In the genomic region with DNA sequence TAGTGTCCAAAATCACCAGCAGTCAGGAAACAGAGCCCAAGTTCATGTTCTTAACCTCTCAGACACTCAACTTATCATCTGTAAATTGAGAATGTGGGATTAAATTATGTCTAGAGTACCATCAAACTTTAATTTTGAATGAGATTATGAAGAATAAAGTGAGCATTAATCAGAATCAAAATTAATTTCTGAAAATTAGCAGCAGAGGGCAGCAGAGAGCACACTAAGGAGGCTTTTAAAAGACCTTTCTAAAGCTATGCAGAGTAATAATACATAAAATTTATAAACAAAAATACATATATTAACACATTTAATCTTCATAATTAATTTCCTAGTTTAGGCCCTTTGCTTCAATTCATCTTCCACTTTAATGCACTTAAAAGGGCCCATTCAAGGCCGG, we compare ENCODE assay signal across 9 cellular contexts. TPM values are rescaled to one million over a fixed set of nuclear protein-coding genes. Genes with fewer than 3 reads are reported as not detected.
DNase-seq lines count a peak whose midpoint lies in the region; ATAC-seq, FAIRE-seq and TF ChIP-seq lines count a peak whose summit lies in the region.
"Had no signal": no experiment of that assay in that cellular context is flagged by ENCODE, and none has a peak within 500 bp of the region (broad histone marks: within the 10 kb centered on the region; RNA-seq: fewer than 3 reads in every experiment).

No MANE protein-coding gene starts in this region.

- no peak for TF ChIP-seq POLR2A in GM12878 (IDR thresholded peaks at IDR 0.05; ENCODE audit: low read depth, low read length)

- TF ChIP-seq CTCF in HFF-Myc (IDR thresholded peaks at IDR 0.05; ENCODE audit: low read depth, low read length, missing control alignments) (peak; percentile 19), GM12878 (IDR thresholded peaks at IDR 0.05 in 2 of 3, conservative IDR thresholded peaks at IDR 0.05 in 1 of 3; ENCODE audit: control insufficient read depth in 2 of 3, extremely low read depth in 1 of 3, insufficient read depth in 1 of 3, low read depth in 3 of 3, low read length in 3 of 3) (peak; percentile 33 to 57 (median 44); a peak in 5 of 6 replicates), lung (IDR thresholded peaks at IDR 0.05; ENCODE audit: control extremely low read depth, extremely low read depth) (peak; percentile 38)

- intact Hi-C loops in GM12878 (cut with micrococcal nuclease; ENCODE audit: unreplicated experiment), result loop anchor here (1.0 to 10.0 kb wide), 3 partner anchors 48 to 664 kb away; no protein-coding TSS in a partner anchor

- SMC1A ChIA-PET in GM12878 (lab: Charles Lee; ENCODE audit: uncharacterized antibody, unreplicated experiment), result interaction anchor here (0.8 to 7.4 kb wide), 18 partner anchors 8 to 294 kb away, joined by 3 to 208 read pairs (median 4); a partner anchor contains a TSS

- H3K36me3 ChIP-seq in BLaER1 treated with 17β-estradiol and CSF1 and Interleukin-3, amounts not matched to agents 10 nM and 100 nM, result peaks cover 72 to 100% (median 94%) of the 10 kb centered on the region in 11 experiments
- H3K36me3 ChIP-seq in GM12878 (ENCODE audit: control insufficient read depth in 2 of 2, insufficient read depth in 2 of 2, low read length in 1 of 2) (peaks cover 4 to 12% of the 10 kb centered on the region in 2 experiments; a peak in 3 of 4 replicates), lung (ENCODE audit: control insufficient read depth in 2 of 2, insufficient read depth in 2 of 2, low read length in 2 of 2) (no peaks in the 10 kb centered on the region)

- H3K9me3 ChIP-seq in BLaER1 treated with 17β-estradiol and CSF1 and Interleukin-3, amounts not matched to agents 10 nM and 100 nM (replicated peaks in 1 of 11), result no peaks in the 10 kb centered on the region; a peak in 3 of 22 replicates
- H3K9me3 ChIP-seq in GM12878 (replicated peaks; ENCODE audit: control insufficient read depth, insufficient read depth, low read length), result no peaks in the 10 kb centered on the region; the same call in 1 of the 3 replicates
- peaks cover 0 to 3% of the 10 kb centered on the region in 2 donors for H3K9me3 ChIP-seq in lung (ENCODE audit: control insufficient read depth in 2 of 2, insufficient read depth in 1 of 2, low read length in 1 of 2)

- H2AFZ ChIP-seq in GM12878 (ENCODE audit: control insufficient read depth, low read depth, low read length), result no peak overlapping the region

- 100% methylated on average over 1 of the region's 1 CpG for WGBS in GM12878 (ENCODE audit: insufficient coverage, insufficient replicate concordance, low lambda C conversion rate, missing lambda C conversion rate)
- WGBS in lung, 2 donors, result 69 to 74% methylated on average over 1 of the region's 1 CpG

- RAD21 ChIA-PET in GM12878 (lab: Charles Lee; ENCODE audit: unreplicated experiment), result interaction anchor here (1.0 to 7.3 kb wide), 6 partner anchors 21 to 165 kb away, joined by 4 to 163 read pairs (median 6); no protein-coding TSS in a partner anchor

- peaks cover 67% of the 10 kb centered on the region for H3K79me2 ChIP-seq in GM12878 (ENCODE audit: control insufficient read depth, insufficient read depth, low read length)

- no peak for TF ChIP-seq EP300 in GM12878 (IDR thresholded peaks at IDR 0.05; ENCODE audit: borderline replicate concordance in 1 of 2, control insufficient read depth in 1 of 2, low read depth in 2 of 2, low read length in 2 of 2)

- DNase-seq in HFF-Myc (ENCODE audit: extremely low read depth, low read depth) (no peak), GM12878 (ENCODE audit: low read depth, low spot score) (no peak), lung (ENCODE audit: low spot score) (no peak), KG1 (lab: John Stamatoyannopoulos, UW) (no peak), GDM1 (lab: John Stamatoyannopoulos, UW) (no peak), NCI-H345 (lab: John Stamatoyannopoulos, UW) (no peak)
- DNase-seq: stimulated activated naive B cell treated with anti-CD40 and anti-IgM and Interleukin-4, amounts not matched to agents 10 μg/mL and 1 μg/mL and 100 μg/mL, for 72 hours had no signal

- peak overlapping the region; percentile 93 to 99 (median 96) for H3K9ac ChIP-seq in BLaER1 treated with 17β-estradiol and CSF1 and Interleukin-3, amounts not matched to agents 10 nM and 100 nM
- H3K9ac ChIP-seq in GM12878 (ENCODE audit: control insufficient read depth, insufficient read depth, low read length), result no peak overlapping the region

- no peaks in the 10 kb centered on the region for H3K27me3 ChIP-seq in BLaER1 treated with 17β-estradiol and CSF1 and Interleukin-3, amounts not matched to agents 10 nM and 100 nM
- H3K27me3 ChIP-seq in GM12878 (replicated peaks in 1 of 2; ENCODE audit: control insufficient read depth in 2 of 2, insufficient read depth in 2 of 2, low read length in 1 of 2), result no peaks in the 10 kb centered on the region
- no peaks in the 10 kb centered on the region for H3K27me3 ChIP-seq in lung (ENCODE audit: control insufficient read depth, insufficient read depth)

- peak; percentile 3; the same call in 1 of the 3 replicates for ATAC-seq in GM12878
- no peak for ATAC-seq in lung (ENCODE audit: insufficient read depth, low FRiP score)
- ATAC-seq in HG03342 (IDR thresholded peaks at IDR 0.05; ENCODE audit: unreplicated experiment), result no peak

- in situ Hi-C loops in GM12878 (cut with MboI), result loop anchor here (5.0 to 10.0 kb wide), 2 partner anchors 142 to 1016 kb away; no protein-coding TSS in a partner anchor

- H4K20me1 ChIP-seq in BLaER1 treated with 17β-estradiol and CSF1 and Interleukin-3, amounts not matched to agents 10 nM and 100 nM, result peaks cover 41 to 62% (median 48%) of the 10 kb centered on the region in 11 experiments; a peak in 20 of 22 replicates
- H4K20me1 ChIP-seq in GM12878 (ENCODE audit: control insufficient read depth, insufficient read depth), result no peaks in the 10 kb centered on the region

- peak overlapping the region; percentile 93 to 99 (median 98); a peak in 21 of 22 replicates for H3K27ac ChIP-seq in BLaER1 treated with 17β-estradiol and CSF1 and Interleukin-3, amounts not matched to agents 10 nM and 100 nM
- H3K27ac ChIP-seq in GM12878 (ENCODE audit: control insufficient read depth, insufficient read depth) (no peak overlapping the region), lung (ENCODE audit: low read depth in 1 of 2, low read length in 1 of 2) (no peak overlapping the region)

- H3K4me2 ChIP-seq in BLaER1 treated with 17β-estradiol and CSF1 and Interleukin-3, amounts not matched to agents 10 nM and 100 nM, result peak overlapping the region; percentile 87 to 99 (median 95)
- H3K4me2 ChIP-seq in GM12878 (ENCODE audit: control insufficient read depth, insufficient read depth), result 0 out of 2 replicates have a peak overlapping the region, but pooled peaks have one; percentile 27

- POLR2A ChIA-PET in GM12878 (lab: Charles Lee), result interaction anchor here (0.6 to 3.0 kb wide), 4 partner anchors 23 to 266 kb away, joined by 4 to 32 read pairs (median 5); no protein-coding TSS in a partner anchor

- CTCF ChIA-PET in GM12878 (lab: Yijun Ruan, JAX), result interaction anchor here (0.7 to 13.7 kb wide), 27 partner anchors 9 to 377 kb away, joined by 3 to 282 read pairs (median 4); no protein-coding TSS in a partner anchor

- H3K4me3 ChIP-seq in BLaER1 treated with 17β-estradiol and CSF1 and Interleukin-3, amounts not matched to agents 10 nM and 100 nM, result peak overlapping the region; percentile 64 to 90 (median 74)
- H3K4me3 ChIP-seq in HFF-Myc (replicated peaks; ENCODE audit: low read depth, low read length) (no peak overlapping the region), GM12878 (no peak overlapping the region), lung (no peak overlapping the region)

- peaks cover 40 to 54% (median 46%) of the 10 kb centered on the region in 10 experiments for H3K4me1 ChIP-seq in BLaER1 treated with 17β-estradiol and CSF1 and Interleukin-3, amounts not matched to agents 10 nM and 100 nM
- H3K4me1 ChIP-seq in GM12878 (ENCODE audit: control insufficient read depth, insufficient read depth, low read length) (peaks cover 19% of the 10 kb centered on the region), lung (ENCODE audit: control insufficient read depth in 2 of 2, insufficient read depth in 2 of 2, low read length in 2 of 2) (no peaks in the 10 kb centered on the region)

- BruUV-seq in GM12878 (replicated peaks; lab: Mats Ljungman, UMichigan), result no TSS peak

- no peak for FAIRE-seq in GM12878 (lab: Jason Lieb, UNC)

- TF ChIP-seq RAD21 in GM12878 (IDR thresholded peaks at IDR 0.05; ENCODE audit: insufficient read depth, low read depth, low read length), result peak; percentile 65

TF ChIP-seq in GM12878, 131 proteins besides CTCF, POLR2A, EP300 and RAD21 (continues in another document):
- TF ChIP-seq SMC3 (IDR thresholded peaks at IDR 0.05; ENCODE audit: borderline replicate concordance, low read length), result peak; percentile 65; the same call in 1 of the 2 replicates

RNA-seq across cellular contexts. Expression of a gene that starts 7.1 kb away (rescaled TPM):
- 21.6 and 24.6 TPM in 2 replicates for total RNA-seq in GM12878 (2013; cell fraction: nucleolus; rRNA removed)
- 16.3 and 18.5 TPM in 2 replicates for total RNA-seq in GM12878 (2014; rRNA removed)
- 27.4 and 29.7 TPM in 2 replicates for total RNA-seq in GM12878 (2014; rRNA removed; fragmentation: Illumina TruSeq; extraction: Trizol)
- 11.8 and 12.4 TPM in 2 replicates for total RNA-seq in GM12878 (2021)
- polyA plus RNA-seq in GM12878 (2011; ENCODE audit: low read depth), result 11.5 TPM
- 107 and 145 TPM in 2 replicates for polyA plus RNA-seq in GM12878 (2011; rRNA removed)
- polyA plus RNA-seq in GM12878 (2011; cell fraction: cytosol; rRNA removed), result 51.3 and 59.1 TPM in 2 replicates
- 21.7 and 26.6 TPM in 2 replicates for polyA plus RNA-seq in GM12878 (2011; cell fraction: nucleus; rRNA removed)
- polyA plus RNA-seq in GM12878 (2012), result 9.9 and 13.4 TPM in 2 replicates
- 26.8 and 32.5 TPM in 2 replicates for polyA plus RNA-seq in GM12878 (2014; fragmentation: Illumina TruSeq; extraction: Trizol)
- 10 to 100 TPM; 18.2 to 19.4 TPM for polyA plus RNA-seq in GM12878 (2014; fragmentation: Nextera tagmentation; extraction: Ambion mirVana)
- polyA plus RNA-seq in GM12878 (2014; rRNA removed), result 11.6 and 13.4 TPM in 2 replicates
- polyA plus RNA-seq in GM12878 (2016; fragmentation: Nextera tagmentation; extraction: Ambion mirVana), result 10 to 100 TPM; 18.3 to 18.4 TPM
- polyA minus RNA-seq in GM12878 (2011; rRNA and poly(A)+ RNA removed), result 50.6 and 58.2 TPM in 2 replicates
- polyA minus RNA-seq in GM12878 (2011; cell fraction: cytosol; rRNA and poly(A)+ RNA removed), result 18.8 and 22.4 TPM in 2 replicates
- polyA minus RNA-seq in GM12878 (2011; cell fraction: nucleus; rRNA and poly(A)+ RNA removed), result 18.3 and 26.7 TPM in 2 replicates
- 1 to 10 TPM; 3.2 to 4.6 TPM for total RNA-seq in lung
- 1 to 10 TPM; 2.1 to 3.3 TPM for polyA plus RNA-seq in lung

Comparison
In these comparisons a context has a peak if more than half of its experiments do, and no peak if none do; other contexts are left out.
1. H3K27ac ChIP-seq: peak in BLaER1 treated with 17β-estradiol and CSF1 and Interleukin-3, amounts not matched to agents 10 nM and 100 nM (11 of 11); none in GM12878 (single experiment) and lung (0 of 2).
2. H3K4me3 ChIP-seq: peak in BLaER1 treated with 17β-estradiol and CSF1 and Interleukin-3, amounts not matched to agents 10 nM and 100 nM (10 of 10); none in HFF-Myc (single experiment), GM12878 (single experiment) and lung (single experiment).
3. Peak in every context shown above with its lines, with median percentiles within 50 percentile points of each other: CTCF ChIP-seq.